9 cellular contexts compared by ENCODE assay signal in genomic region chr4:21962691-21963090, GRCh38. TPM values are rescaled to one million over a fixed set of nuclear protein-coding genes. Genes with fewer than 3 reads are reported as not detected.
"Had no signal": no experiment of that assay in that cellular context is flagged by ENCODE, and none has a peak within 500 bp of the region (broad histone marks: within the 10 kb centered on the region; RNA-seq: fewer than 3 reads in every experiment).

No MANE protein-coding gene starts in this region.

- H3K4me3 ChIP-seq: K562 had no signal

- H3K27ac ChIP-seq: HL-60, KMS-11 had no signal

- DNase-seq: IMR-90, KBM-7, KG1 had no signal

- H3K9ac ChIP-seq: KMS-11 had no signal

- ATAC-seq: HepG2, K562 had no signal

- FAIRE-seq: HepG2, HTR-8/SVneo, K562 had no signal

- H3K4me2 ChIP-seq: KMS-11 had no signal

RNA-seq across cellular contexts. Expression of gene KCNIP4, which starts 14.1 kb away (rescaled TPM):
- total RNA-seq: HepG2, HT1080, IMR-90, K562 had no signal
- polyA plus RNA-seq: IMR-90 had no signal
